ENCODE assay signal across 21 cellular contexts in the genomic region with DNA sequence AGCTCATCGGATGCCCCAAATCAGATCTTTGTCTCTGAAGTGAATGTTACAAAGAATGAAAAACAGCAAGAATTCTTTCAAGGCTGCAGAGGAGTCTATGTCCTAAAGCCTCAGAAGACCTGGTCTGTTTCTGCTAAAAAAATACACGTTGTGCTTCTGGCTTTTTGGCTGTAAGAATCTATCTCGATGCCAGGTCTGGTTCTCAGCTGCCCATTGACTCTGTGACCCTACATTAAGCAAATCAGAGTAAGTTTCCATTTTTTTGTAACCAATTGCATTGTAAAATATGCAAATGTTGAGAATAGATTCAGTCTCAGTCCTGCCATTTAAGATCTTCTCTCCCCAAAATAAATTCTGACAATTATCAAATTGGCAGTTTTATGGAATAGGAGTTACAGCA.
DNase-seq lines count a peak whose midpoint lies in the region; ATAC-seq, FAIRE-seq and TF ChIP-seq lines count a peak whose summit lies in the region.
"Had no signal": no experiment of that assay in that cellular context is flagged by ENCODE, and none has a peak within 500 bp of the region (broad histone marks: within the 10 kb centered on the region; RNA-seq: fewer than 3 reads in every experiment).

No MANE protein-coding gene starts in this region.

- no peak overlapping the region for H3K9ac ChIP-seq in GM23248
- H3K9ac ChIP-seq in keratinocyte (ENCODE audit: control insufficient read depth, extremely low read depth, insufficient read depth, low read length): no peak overlapping the region

- H3K36me3 ChIP-seq in GM23248 (ENCODE audit: low read depth) (no peaks in the 10 kb centered on the region), GM23338 (ENCODE audit: insufficient read depth) (no peaks in the 10 kb centered on the region), keratinocyte (ENCODE audit: control insufficient read depth in 2 of 2, extremely low read depth in 1 of 2, insufficient read depth in 2 of 2, low read length in 2 of 2) (no peaks in the 10 kb centered on the region)
- H3K36me3 ChIP-seq: SJSA1 had no signal

- H3K27ac ChIP-seq in GM23248 (no peak overlapping the region), GM23338 (ENCODE audit: low read depth) (no peak overlapping the region), keratinocyte (ENCODE audit: control insufficient read depth, insufficient read depth, low read length) (no peak overlapping the region)
- H3K27ac ChIP-seq: SJSA1 had no signal

- H3K9me1 ChIP-seq in keratinocyte (ENCODE audit: control insufficient read depth, extremely low read depth, insufficient read depth, low read length): no peaks in the 10 kb centered on the region

- ATAC-seq in GM23338 (no peak), GM21576 (IDR thresholded peaks at IDR 0.05; ENCODE audit: unreplicated experiment) (no peak)
- ATAC-seq: PC-3 had no signal

- no peaks in the 10 kb centered on the region for H4K20me1 ChIP-seq in GM23248 (ENCODE audit: insufficient read depth)
- H4K20me1 ChIP-seq in GM23338 (replicated peaks; ENCODE audit: insufficient read depth): no peaks in the 10 kb centered on the region
- H4K20me1 ChIP-seq in keratinocyte (ENCODE audit: control insufficient read depth, extremely low read depth, insufficient read depth, low read length): no peaks in the 10 kb centered on the region

- TF ChIP-seq CTCF in GM23338 (conservative IDR thresholded peaks at IDR 0.05; ENCODE audit: low read depth in 2 of 2) (no peak), keratinocyte (optimal IDR thresholded peaks at IDR 0.05 in 1 of 3, IDR thresholded peaks at IDR 0.05 in 1 of 3, conservative IDR thresholded peaks at IDR 0.05 in 1 of 3; ENCODE audit: extremely low read depth in 1 of 3, insufficient read depth in 2 of 3, low read length in 3 of 3) (no peak), osteocyte (IDR thresholded peaks at IDR 0.05) (no peak)

- DNase-seq in GM23248: no peak
- DNase-seq in GM23338 (ENCODE audit: low spot score): no peak
- no peak for DNase-seq in keratinocyte (ENCODE audit: low read depth, low spot score)
- DNase-seq in osteocyte (ENCODE audit: extremely low spot score, unreplicated experiment): no peak
- DNase-seq in cortex of kidney (lab: John Stamatoyannopoulos, UW): no peak
- no peak for DNase-seq in islet precursor cell
- DNase-seq: C1 segment of cervical spinal cord; CD4-positive, alpha-beta memory T cell; COR-L47; KG1; NCI-H1048; NCI-H1417; NCI-H1694; NCI-H2029 treated with DMSO at 0.1 percent for 48 hours; NCI-H446 treated with DMSO at 0.1 percent for 48 hours; NCI-H526; NK-92 treated with Interleukin-12 subunit alpha and Interleukin-12 subunit beta, amount 100 ng/mL, for 24 hours; PC-3 had no signal

- no peak overlapping the region for H3K4me3 Mint-ChIP-seq in GM23338
- no peak overlapping the region for H3K4me3 Mint-ChIP-seq in osteocyte (ENCODE audit: unreplicated experiment)
- H3K4me3 Mint-ChIP-seq: CD4-positive, alpha-beta memory T cell had no signal

- dilution Hi-C loops in keratinocyte (cut with MboI; ENCODE audit: extremely low pct_ligation_motif_present, low sequenced_read_pairs): no loop called here

- H2AFZ ChIP-seq in GM23248: 0 out of 2 replicates have a peak overlapping the region, but pooled peaks have one; percentile 8
- peak overlapping the region; percentile 60; the same call in 1 of the 2 replicates for H2AFZ ChIP-seq in GM23338
- H2AFZ ChIP-seq in keratinocyte (ENCODE audit: control insufficient read depth, low read length): peak overlapping the region; percentile 6

- no peak overlapping the region for H3K27ac Mint-ChIP-seq in GM23338
- peak overlapping the region; percentile 54 for H3K27ac Mint-ChIP-seq in osteocyte (ENCODE audit: unreplicated experiment)
- H3K27ac Mint-ChIP-seq: CD4-positive, alpha-beta memory T cell had no signal

- H3K27me3 Mint-ChIP-seq in GM23338 (ENCODE audit: insufficient read depth, low read depth, poor library complexity): peaks cover 3% of the 10 kb centered on the region
- H3K27me3 Mint-ChIP-seq in osteocyte (ENCODE audit: unreplicated experiment): no peaks in the 10 kb centered on the region
- H3K27me3 Mint-ChIP-seq: CD4-positive, alpha-beta memory T cell had no signal

- no peak overlapping the region for H3K4me3 ChIP-seq in GM23248
- no peak overlapping the region for H3K4me3 ChIP-seq in GM23338
- no peak overlapping the region for H3K4me3 ChIP-seq in keratinocyte (ENCODE audit: control insufficient read depth in 2 of 3, extremely low read depth in 1 of 3, insufficient read depth in 2 of 3, low read depth in 1 of 3, low read length in 3 of 3)
- H3K4me3 ChIP-seq: SJSA1 had no signal

- peaks cover 35% of the 10 kb centered on the region for H3K4me1 ChIP-seq in GM23248 (ENCODE audit: insufficient read depth)
- peaks cover 13% of the 10 kb centered on the region; the same call in 1 of the 2 replicates for H3K4me1 ChIP-seq in GM23338 (ENCODE audit: insufficient read depth)
- H3K4me1 ChIP-seq in keratinocyte (ENCODE audit: control insufficient read depth, extremely low read depth, insufficient read depth, low read length): peaks cover 4% of the 10 kb centered on the region

- H3F3A ChIP-seq in GM23248 (ENCODE audit: insufficient read depth) (peaks cover 30% of the 10 kb centered on the region), GM23338 (replicated peaks; ENCODE audit: low read depth) (no peaks in the 10 kb centered on the region)

- H3K9me3 Mint-ChIP-seq in GM23338 (no peaks in the 10 kb centered on the region; the same call in 2 of the 3 replicates), osteocyte (ENCODE audit: unreplicated experiment) (peaks cover 8% of the 10 kb centered on the region)

- H3K9me2 ChIP-seq in GM23248 (ENCODE audit: insufficient read depth) (no peaks in the 10 kb centered on the region), GM23338 (ENCODE audit: insufficient read depth) (no peaks in the 10 kb centered on the region; the same call in 1 of the 2 replicates)

- no peaks in the 10 kb centered on the region for H3K36me3 Mint-ChIP-seq in GM23338 (ENCODE audit: low read depth)
- peaks cover 8% of the 10 kb centered on the region for H3K36me3 Mint-ChIP-seq in osteocyte (ENCODE audit: unreplicated experiment)
- H3K36me3 Mint-ChIP-seq: CD4-positive, alpha-beta memory T cell had no signal

- H3K4me1 Mint-ChIP-seq in GM23338 (peaks cover 19% of the 10 kb centered on the region), osteocyte (ENCODE audit: unreplicated experiment) (peaks cover 53% of the 10 kb centered on the region)
- H3K4me1 Mint-ChIP-seq: CD4-positive, alpha-beta memory T cell had no signal

- H3K4me2 ChIP-seq in GM23248 (ENCODE audit: unreplicated experiment): no peak overlapping the region
- no peak overlapping the region for H3K4me2 ChIP-seq in GM23338
- no peak overlapping the region for H3K4me2 ChIP-seq in keratinocyte (ENCODE audit: control insufficient read depth, extremely low read depth, insufficient read depth, low read depth, low read length)

- 15 to 21% methylated on average over 3 of the region's 3 CpGs for WGBS in GM23248 (ENCODE audit: low coverage in 1 of 2, low lambda C conversion rate in 2 of 2, missing lambda C conversion rate in 2 of 2), 2 experiments

- H3K9me3 ChIP-seq in GM23248 (ENCODE audit: low read depth) (no peaks in the 10 kb centered on the region), keratinocyte (ENCODE audit: control insufficient read depth, low read depth, low read length) (no peaks in the 10 kb centered on the region)

- FAIRE-seq in keratinocyte (lab: Jason Lieb, UNC): no peak
- FAIRE-seq: G401.6 had no signal

- H3K27me3 ChIP-seq in GM23248 (replicated peaks; ENCODE audit: insufficient read depth) (no peaks in the 10 kb centered on the region), GM23338 (ENCODE audit: insufficient read depth) (no peaks in the 10 kb centered on the region), keratinocyte (ENCODE audit: control insufficient read depth, extremely low read depth, insufficient read depth, low read length) (no peaks in the 10 kb centered on the region)
- H3K27me3 ChIP-seq: SJSA1 had no signal

- no peaks in the 10 kb centered on the region for H3K79me2 ChIP-seq in GM23248 (ENCODE audit: insufficient read depth)
- H3K79me2 ChIP-seq in GM23338 (replicated peaks; ENCODE audit: insufficient read depth): no peaks in the 10 kb centered on the region
- no peaks in the 10 kb centered on the region for H3K79me2 ChIP-seq in keratinocyte (ENCODE audit: control insufficient read depth, insufficient read depth, low read length)

- in situ Hi-C loops in GM23248 (cut with MboI): no loop called here

TF ChIP-seq in GM23338, 12 proteins besides CTCF, POLR2A, EP300 and RAD21:
- TF ChIP-seq EZH2phosphoT487 (IDR thresholded peaks at IDR 0.05; ENCODE audit: unreplicated experiment) (no peak), REST (IDR thresholded peaks at IDR 0.05; ENCODE audit: unreplicated experiment) (no peak)

Comparison
In these comparisons a context has a peak if more than half of its experiments do, and no peak if none do; other contexts are left out.
1. H2AFZ ChIP-seq: peak in every context shown above with its lines; median percentile 60 in GM23338; 8 in GM23248; 6 in keratinocyte.